Comparison of ENCODE assay signal across 1 cellular context in genomic region chr11:8638300-8638699, GRCh38.
TF ChIP-seq lines count a peak whose summit lies in the region.

No MANE protein-coding gene starts in this region.

TF ChIP-seq in H1, 55 proteins besides CTCF, POLR2A, EP300 and RAD21:
- TF ChIP-seq ATF3 (IDR thresholded peaks at IDR 0.05; ENCODE audit: insufficient read depth, low read depth, low read length) (no peak), EGR1 (IDR thresholded peaks at IDR 0.05; ENCODE audit: borderline replicate concordance, low read depth, low read length) (no peak), PHF8 (conservative IDR thresholded peaks at IDR 0.05; ENCODE audit: low read depth, low read length) (no peak), MAFK (IDR thresholded peaks at IDR 0.05; ENCODE audit: low read depth, low read length) (no peak)
